Comparison of ENCODE assay signal across 1 cellular context in genomic region chr5:81397169-81397568, GRCh38.
TF ChIP-seq lines count a peak whose summit lies in the region.

No MANE protein-coding gene starts in this region.

TF ChIP-seq in H1, 55 proteins besides CTCF, POLR2A, EP300 and RAD21 (continued from another document):
- TF ChIP-seq, protein P1, sequence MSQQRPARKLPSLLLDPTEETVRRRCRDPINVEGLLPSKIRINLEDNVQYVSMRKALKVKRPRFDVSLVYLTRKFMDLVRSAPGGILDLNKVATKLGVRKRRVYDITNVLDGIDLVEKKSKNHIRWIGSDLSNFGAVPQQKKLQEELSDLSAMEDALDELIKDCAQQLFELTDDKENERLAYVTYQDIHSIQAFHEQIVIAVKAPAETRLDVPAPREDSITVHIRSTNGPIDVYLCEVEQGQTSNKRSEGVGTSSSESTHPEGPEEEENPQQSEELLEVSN (IDR thresholded peaks at IDR 0.05): no peak
- TF ChIP-seq HDAC6 (IDR thresholded peaks at IDR 0.05; ENCODE audit: low read depth, low read length) (no peak), GABPA (IDR thresholded peaks at IDR 0.05; ENCODE audit: borderline replicate concordance, insufficient read depth, low read length) (no peak), SIX5 (IDR thresholded peaks at IDR 0.05; ENCODE audit: low read depth, low read length) (no peak), TBP (IDR thresholded peaks at IDR 0.05; ENCODE audit: low read depth, low read length) (no peak), SRF (IDR thresholded peaks at IDR 0.05; ENCODE audit: low read depth, low read length) (no peak), CEBPB (IDR thresholded peaks at IDR 0.05; ENCODE audit: low read depth, low read length) (no peak), BACH1 (IDR thresholded peaks at IDR 0.05; ENCODE audit: low read length) (no peak)
- TF ChIP-seq, protein P2, sequence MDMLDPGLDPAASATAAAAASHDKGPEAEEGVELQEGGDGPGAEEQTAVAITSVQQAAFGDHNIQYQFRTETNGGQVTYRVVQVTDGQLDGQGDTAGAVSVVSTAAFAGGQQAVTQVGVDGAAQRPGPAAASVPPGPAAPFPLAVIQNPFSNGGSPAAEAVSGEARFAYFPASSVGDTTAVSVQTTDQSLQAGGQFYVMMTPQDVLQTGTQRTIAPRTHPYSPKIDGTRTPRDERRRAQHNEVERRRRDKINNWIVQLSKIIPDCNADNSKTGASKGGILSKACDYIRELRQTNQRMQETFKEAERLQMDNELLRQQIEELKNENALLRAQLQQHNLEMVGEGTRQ (IDR thresholded peaks at IDR 0.05; ENCODE audit: low read length): no peak
